In genomic region chr4:24006269-24006668, GRCh38 we compare ENCODE assay signal across 27 cellular contexts.
"Had no signal": no experiment of that assay in that cellular context is flagged by ENCODE, and none has a peak within 500 bp of the region (broad histone marks: within the 10 kb centered on the region; RNA-seq: fewer than 3 reads in every experiment).

No MANE protein-coding gene starts in this region.

- DNase-seq: stimulated activated CD4-positive, alpha-beta T cell treated with anti-CD3 and anti-CD28 coated beads, Interleukin-2, amount 100 ng/mL, for 48 hours; stimulated activated CD4-positive, alpha-beta T cell treated with anti-CD3 and anti-CD28 coated beads, Interleukin-4, amount 100 ng/mL, for 1 hour; stimulated activated CD4-positive, alpha-beta T cell treated with anti-CD3 and anti-CD28 coated beads, Interleukin-4, amount 100 ng/mL, for 24 hours; stimulated activated CD4-positive, alpha-beta T cell treated with anti-CD3 and anti-CD28 coated beads, Interleukin-4, amount 100 ng/mL, for 4 hours; stimulated activated CD8-positive, alpha-beta memory T cell treated with anti-CD3 and anti-CD28 coated beads, Interleukin-4, amount 100 ng/mL, for 48 hours; stimulated activated naive B cell treated with anti-CD40 and anti-IgM and Interleukin-4, amounts not matched to agents 10 μg/mL and 1 μg/mL and 100 μg/mL, for 72 hours; stimulated activated naive CD4-positive, alpha-beta T cell; stimulated activated naive CD4-positive, alpha-beta T cell treated with Interleukin-2 at 50 U/mL for 16 hours; stimulated activated naive CD8-positive, alpha-beta T cell treated with anti-CD3 and anti-CD28 coated beads, Interleukin-15, amount 100 ng/mL, for 72 hours; stimulated activated naive CD8-positive, alpha-beta T cell treated with anti-CD3 and anti-CD28 coated beads, Interleukin-15, Interleukin-2, amounts not matched to agents 100 U/mL and 50 U/mL, for 24 hours; stomach; substantia nigra; testis; thyroid gland; tibial artery; transverse colon; trophoblast cell; upper lobe of left lung; upper lobe of right lung; uterus had no signal

- FAIRE-seq: urothelium cell line had no signal

- H3K9me3 ChIP-seq: stomach, suprapubic skin, testis, thoracic aorta, thyroid gland, tibial artery, tibial nerve, transverse colon, upper lobe of left lung, upper lobe of right lung, uterus, vagina had no signal

- H3K4me1 ChIP-seq: stomach, testis, tibial artery, tibial nerve, transverse colon, upper lobe of left lung, upper lobe of right lung, uterus, vagina had no signal

- ATAC-seq: stimulated activated effector memory CD8-positive, alpha-beta T cell treated with anti-CD3 and anti-CD28 coated beads, Interleukin-12 subunit alpha, Interleukin-12 subunit beta, amount 100 ng/mL, for 72 hours; stimulated activated memory B cell treated with anti-CD40 and anti-IgM and Interleukin-4, amounts not matched to agents 10 μg/mL and 1 μg/mL and 100 μg/mL, for 72 hours; stimulated activated naive B cell treated with anti-CD40 and anti-IgM and Interleukin-4, amounts not matched to agents 10 μg/mL and 1 μg/mL and 100 μg/mL, for 72 hours; stimulated activated naive CD8-positive, alpha-beta T cell treated with anti-CD3 and anti-CD28 coated beads, Interleukin-15, amount 100 ng/mL, for 72 hours; stimulated activated naive CD8-positive, alpha-beta T cell treated with anti-CD3 and anti-CD28 coated beads, Interleukin-15, Interleukin-2, amounts not matched to agents 100 U/mL and 50 U/mL, for 24 hours; upper lobe of right lung had no signal

- H3K27ac ChIP-seq: stomach, suprapubic skin, testis, thoracic aorta, thyroid gland, tibial artery, tibial nerve, transverse colon, upper lobe of left lung, upper lobe of right lung, uterus, vagina had no signal

- H3K36me3 ChIP-seq: stomach, suprapubic skin, thoracic aorta, thyroid gland, tibial artery, tibial nerve, transverse colon, upper lobe of left lung, upper lobe of right lung, uterus, vagina had no signal

- H3K4me3 ChIP-seq: stomach, suprapubic skin, testis, thoracic aorta, thyroid gland, tibial artery, tibial nerve, transverse colon, upper lobe of left lung, upper lobe of right lung, uterus, vagina had no signal

- H3K27me3 ChIP-seq: stomach, suprapubic skin, testis, thyroid gland, tibial artery, tibial nerve, transverse colon, upper lobe of left lung, upper lobe of right lung, uterus, vagina had no signal
